ENCODE assay signal across 8 cellular contexts in the genomic region with DNA sequence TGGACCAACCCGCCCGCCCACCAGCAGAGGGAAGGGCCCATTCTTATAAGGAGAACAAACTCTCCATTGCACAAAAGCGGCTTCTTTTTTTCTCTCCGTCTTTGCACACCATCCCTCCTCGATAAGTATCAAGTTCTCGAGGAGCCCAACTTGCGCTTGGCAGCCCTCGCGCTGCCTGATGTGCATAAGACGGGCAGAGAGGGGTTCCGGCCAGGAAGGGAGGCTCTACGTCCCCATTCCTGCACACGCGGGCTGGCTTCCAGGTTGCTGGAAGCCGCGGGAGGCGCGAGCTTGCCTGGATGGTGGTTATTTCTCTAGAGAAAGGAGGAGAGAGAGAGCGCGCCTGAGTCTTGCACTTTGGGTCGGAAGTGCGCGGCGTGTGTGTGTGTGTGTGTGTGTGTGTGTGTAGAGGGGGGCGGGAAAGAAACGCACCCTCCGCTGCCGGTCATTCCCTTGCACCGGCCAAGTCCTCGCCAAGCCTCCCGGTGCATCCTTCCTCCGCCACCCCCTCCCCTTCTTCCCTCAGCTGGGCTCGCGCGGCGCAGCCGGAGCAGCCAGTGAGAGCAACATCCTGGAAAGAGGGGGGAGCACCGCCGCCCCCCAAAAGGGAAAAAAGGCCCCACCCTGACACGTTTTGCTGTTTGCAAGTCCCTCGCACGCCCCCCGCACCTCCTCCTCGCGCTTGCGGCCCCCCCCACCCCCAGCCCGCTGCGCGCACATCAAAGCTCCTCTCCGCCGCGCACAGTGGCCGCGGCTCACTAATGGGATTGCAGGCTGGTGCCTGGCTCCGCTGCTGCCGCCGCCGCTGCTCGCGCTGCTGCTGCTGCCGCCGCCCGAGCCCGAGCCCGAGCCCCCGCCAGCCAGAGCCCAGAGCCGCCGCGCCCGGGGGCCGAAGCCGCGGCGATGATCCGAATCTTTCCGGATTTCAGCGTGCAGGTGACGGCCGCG. TPM values are rescaled to one million over a fixed set of nuclear protein-coding genes. Genes with fewer than 3 reads are reported as not detected.
A peak's percentile ranks its signal among the peaks of the same experiment; 100 is the strongest.
DNase-seq lines count a peak whose midpoint lies in the region; ATAC-seq and TF ChIP-seq lines count a peak whose summit lies in the region.

No MANE protein-coding gene starts in this region.

- no peak overlapping the region for H3K27ac Mint-ChIP-seq in nephron progenitor cell

- peaks cover 90% of the 10 kb centered on the region for H3K27me3 Mint-ChIP-seq in nephron progenitor cell (ENCODE audit: low read depth, poor library complexity)

- H3K4me1 Mint-ChIP-seq in nephron progenitor cell = peaks cover 33% of the 10 kb centered on the region

- peak overlapping the region; percentile 42 for H3K4me3 ChIP-seq in fibroblast of mammary gland (ENCODE audit: control insufficient read depth, low read depth, low read length)

- DNase-seq in DMS79 treated with DMSO at 0.1 percent for 48 hours (lab: John Stamatoyannopoulos, UW) = peak; percentile 56
- DNase-seq in DMS79 (lab: John Stamatoyannopoulos, UW) = no peak
- DNase-seq in NCI-H82 (lab: John Stamatoyannopoulos, UW) = peak; percentile 74
- DNase-seq in fibroblast of mammary gland (ENCODE audit: low read depth) = peak; percentile 22
- DNase-seq in nephron progenitor cell = peak; percentile 71
- no peak for DNase-seq in left colon
- no peak for DNase-seq in mucosa of gallbladder (ENCODE audit: low spot score)

- no peaks in the 10 kb centered on the region for H3K36me3 Mint-ChIP-seq in nephron progenitor cell (ENCODE audit: low read depth)

- TF ChIP-seq CTCF in fibroblast of mammary gland (conservative IDR thresholded peaks at IDR 0.05; ENCODE audit: control insufficient read depth, insufficient read depth, low read depth, low read length) (no peak), nephron progenitor cell (IDR thresholded peaks at IDR 0.05) (no peak)

- intact Hi-C loops in left colon (cut with DNase I, micrococcal nuclease) = no loop called here

- ATAC-seq in left colon (no peak), HG02798 (IDR thresholded peaks at IDR 0.05; ENCODE audit: poor library complexity, unreplicated experiment) (no peak)

- H3K9me3 Mint-ChIP-seq in nephron progenitor cell = no peaks in the 10 kb centered on the region

- peak overlapping the region; percentile 91 for H3K4me3 Mint-ChIP-seq in nephron progenitor cell

RNA-seq across cellular contexts. Expression of a gene that starts 4.5 kb away (rescaled TPM):
- total RNA-seq in left colon (1 to 10 TPM in 1 of 2 donors, under 1 TPM in 1; 0.37 to 1.6 TPM), mucosa of gallbladder (1.8 TPM)

Comparison
In these comparisons a context has a peak if more than half of its experiments do, and no peak if none do; other contexts are left out.
1. DNase-seq: peak in DMS79 treated with DMSO at 0.1 percent for 48 hours (single experiment), NCI-H82 (single experiment), fibroblast of mammary gland (single experiment) and nephron progenitor cell (single experiment); none in DMS79 (single experiment), left colon (0 of 2) and mucosa of gallbladder (single experiment).